In the genomic region with DNA sequence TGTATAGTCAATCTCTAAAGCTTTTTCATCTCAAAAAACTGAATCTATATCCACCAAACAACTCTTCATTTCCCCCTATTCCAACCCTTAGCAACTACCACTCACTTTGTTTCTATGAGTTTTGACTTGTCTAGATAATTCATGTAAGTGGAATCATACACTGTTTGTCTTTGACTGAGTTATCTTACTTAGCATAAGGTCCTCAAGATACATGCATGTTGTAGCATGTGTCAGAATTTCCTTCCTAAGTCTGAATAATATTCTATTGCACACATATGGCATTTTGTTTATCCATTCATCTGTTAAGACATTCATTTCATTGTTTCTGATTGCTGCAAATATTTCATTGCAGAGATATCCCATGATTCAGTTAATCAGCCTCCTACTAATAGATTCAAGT, we compare ENCODE assay signal across 17 cellular contexts.
DNase-seq lines count a peak whose midpoint lies in the region; ATAC-seq, FAIRE-seq and TF ChIP-seq lines count a peak whose summit lies in the region.
"Had no signal": no experiment of that assay in that cellular context is flagged by ENCODE, and none has a peak within 500 bp of the region (broad histone marks: within the 10 kb centered on the region; RNA-seq: fewer than 3 reads in every experiment).

No MANE protein-coding gene starts in this region.

- H3K9me3 Mint-ChIP-seq in activated CD8-positive, alpha-beta memory T cell treated with anti-CD3 and anti-CD28 coated beads, Interleukin-2, amount 10 ng/mL, durations not matched to agents 7 days and 5 days (ENCODE audit: low read depth): peaks cover 2% of the 10 kb centered on the region

- DNase-seq in RWPE2 (ENCODE audit: low spot score) (no peak), epithelial cell of esophagus (ENCODE audit: low read depth) (peak; percentile 90), foreskin keratinocyte (peak; percentile 74 to 84), urothelium cell line (ENCODE audit: low spot score) (no peak), RCC 7860 (ENCODE audit: low spot score) (no peak)
- no peak for DNase-seq in activated CD8-positive, alpha-beta memory T cell treated with anti-CD3 and anti-CD28 coated beads, Interleukin-2, amount 10 ng/mL, durations not matched to agents 7 days and 5 days
- DNase-seq: C1 segment of cervical spinal cord; Caco-2; CD4-positive, alpha-beta memory T cell; DMS153; DND-41; GOT3 had no signal

- H3K27ac Mint-ChIP-seq in activated CD8-positive, alpha-beta memory T cell treated with anti-CD3 and anti-CD28 coated beads, Interleukin-2, amount 10 ng/mL, durations not matched to agents 7 days and 5 days: no peak overlapping the region

- H3K27ac ChIP-seq in RWPE2 (ENCODE audit: poor library complexity, severe bottlenecking): no peak overlapping the region
- peak overlapping the region; percentile 12 for H3K27ac ChIP-seq in foreskin keratinocyte

- ATAC-seq in RWPE2 (ENCODE audit: low read depth) (peak; percentile 33; the same call in 1 of the 3 replicates), foreskin keratinocyte (peak; percentile 53), HG02642 (IDR thresholded peaks at IDR 0.05; ENCODE audit: poor library complexity, unreplicated experiment) (no peak)
- no peak for ATAC-seq in activated CD8-positive, alpha-beta memory T cell treated with anti-CD3 and anti-CD28 coated beads, Interleukin-2, amount 10 ng/mL, durations not matched to agents 7 days and 5 days

- CTCF ChIA-PET in activated CD8-positive, alpha-beta memory T cell treated with anti-CD3 and anti-CD28 coated beads, Interleukin-2, amount 10 ng/mL, durations not matched to agents 7 days and 5 days (lab: Charles Lee): no interaction called here

- no peaks in the 10 kb centered on the region for H3K4me1 Mint-ChIP-seq in activated CD8-positive, alpha-beta memory T cell treated with anti-CD3 and anti-CD28 coated beads, Interleukin-2, amount 10 ng/mL, durations not matched to agents 7 days and 5 days

- no peaks in the 10 kb centered on the region for H3K36me3 ChIP-seq in RWPE2 (ENCODE audit: low read depth)
- H3K36me3 ChIP-seq: HAP-1 had no signal

- H3K4me3 ChIP-seq in RWPE2 (ENCODE audit: severe bottlenecking) (no peak overlapping the region), epithelial cell of esophagus (ENCODE audit: low read length) (no peak overlapping the region)
- H3K4me3 ChIP-seq: HAP-1 had no signal

- H3K27me3 ChIP-seq in RWPE2 (ENCODE audit: insufficient read depth, poor library complexity, severe bottlenecking) (no peaks in the 10 kb centered on the region), foreskin keratinocyte (no peaks in the 10 kb centered on the region)

- peaks cover 6% of the 10 kb centered on the region for H3K36me3 Mint-ChIP-seq in activated CD8-positive, alpha-beta memory T cell treated with anti-CD3 and anti-CD28 coated beads, Interleukin-2, amount 10 ng/mL, durations not matched to agents 7 days and 5 days

- no peaks in the 10 kb centered on the region for H3K9me3 ChIP-seq in RWPE2 (ENCODE audit: severe bottlenecking)
- H3K9me3 ChIP-seq: Caco-2 had no signal

- peaks cover 18% of the 10 kb centered on the region for H3K4me1 ChIP-seq in RWPE2 (ENCODE audit: insufficient read depth, poor library complexity, severe bottlenecking)
- peaks cover 28% of the 10 kb centered on the region for H3K4me1 ChIP-seq in foreskin keratinocyte
- H3K4me1 ChIP-seq: Caco-2 had no signal

- no peaks in the 10 kb centered on the region for H3K27me3 Mint-ChIP-seq in activated CD8-positive, alpha-beta memory T cell treated with anti-CD3 and anti-CD28 coated beads, Interleukin-2, amount 10 ng/mL, durations not matched to agents 7 days and 5 days
- H3K27me3 Mint-ChIP-seq: CD4-positive, alpha-beta memory T cell had no signal

- FAIRE-seq in urothelium cell line (lab: Jason Lieb, UNC) (peak; percentile 53), RCC 7860 (lab: Jason Lieb, UNC) (no peak)
- FAIRE-seq: G401.6, GM12892, H54 had no signal

- TF ChIP-seq CTCF in RWPE2 (IDR thresholded peaks at IDR 0.05; ENCODE audit: poor library complexity, severe bottlenecking) (no peak), epithelial cell of esophagus (IDR thresholded peaks at IDR 0.05; ENCODE audit: insufficient read depth, low read depth, low read length, missing control alignments) (no peak), foreskin keratinocyte (conservative IDR thresholded peaks at IDR 0.05) (no peak)

- H3K4me3 Mint-ChIP-seq in activated CD8-positive, alpha-beta memory T cell treated with anti-CD3 and anti-CD28 coated beads, Interleukin-2, amount 10 ng/mL, durations not matched to agents 7 days and 5 days: no peak overlapping the region
- H3K4me3 Mint-ChIP-seq: CD4-positive, alpha-beta memory T cell had no signal

Comparison
In these comparisons a context has a peak if more than half of its experiments do, and no peak if none do; other contexts are left out.
1. ATAC-seq: peak in RWPE2 (single experiment) and foreskin keratinocyte (single experiment); none in HG02642 (single experiment) and activated CD8-positive, alpha-beta memory T cell treated with anti-CD3 and anti-CD28 coated beads, Interleukin-2, amount 10 ng/mL, durations not matched to agents 7 days and 5 days (single experiment).
2. DNase-seq: peak in epithelial cell of esophagus (single experiment) and foreskin keratinocyte (2 of 2); none in RWPE2 (single experiment), urothelium cell line (single experiment), RCC 7860 (single experiment) and activated CD8-positive, alpha-beta memory T cell treated with anti-CD3 and anti-CD28 coated beads, Interleukin-2, amount 10 ng/mL, durations not matched to agents 7 days and 5 days (single experiment).